14 cellular contexts compared by ENCODE assay signal in genomic region chr1:204478921-204479320, GRCh38. TPM values are rescaled to one million over a fixed set of nuclear protein-coding genes. Genes with fewer than 3 reads are reported as not detected.
DNase-seq lines count a peak whose midpoint lies in the region; ATAC-seq and TF ChIP-seq lines count a peak whose summit lies in the region.
"Had no signal": no experiment of that assay in that cellular context is flagged by ENCODE, and none has a peak within 500 bp of the region (broad histone marks: within the 10 kb centered on the region; RNA-seq: fewer than 3 reads in every experiment).

No MANE protein-coding gene starts in this region.

- peaks cover 0 to 30% (median 4%) of the 10 kb centered on the region in 11 experiments; a peak in 7 of 22 replicates for H3K36me3 ChIP-seq in BLaER1 treated with 17β-estradiol and CSF1 and Interleukin-3, amounts not matched to agents 10 nM and 100 nM
- peaks cover 0 to 5% (median 0%) of the 10 kb centered on the region in 6 donors for H3K36me3 ChIP-seq in spleen
- H3K36me3 ChIP-seq: ovary had no signal

- TF ChIP-seq POLR2A in spleen (IDR thresholded peaks at IDR 0.05), result no peak

- no peaks in the 10 kb centered on the region for H3K27me3 ChIP-seq in BLaER1 treated with 17β-estradiol and CSF1 and Interleukin-3, amounts not matched to agents 10 nM and 100 nM
- H3K27me3 ChIP-seq in layer of hippocampus (ENCODE audit: control insufficient read depth, insufficient read depth, low read length), result no peaks in the 10 kb centered on the region
- no peaks in the 10 kb centered on the region for H3K27me3 ChIP-seq in spleen (replicated peaks in 1 of 7)
- H3K27me3 ChIP-seq: ovary had no signal

- peak overlapping the region in 8 of 11 experiments; percentile 22 to 88 (median 84); a peak in 14 of 22 replicates for H3K9ac ChIP-seq in BLaER1 treated with 17β-estradiol and CSF1 and Interleukin-3, amounts not matched to agents 10 nM and 100 nM

- H3K4me1 ChIP-seq in BLaER1 treated with 17β-estradiol and CSF1 and Interleukin-3, amounts not matched to agents 10 nM and 100 nM, result peaks cover 96 to 100% (median 100%) of the 10 kb centered on the region in 10 experiments
- H3K4me1 ChIP-seq in spleen, result peaks cover 74 to 100% (median 95%) of the 10 kb centered on the region in 6 donors

- no peak for ATAC-seq in WTC11
- no peak for ATAC-seq in activated CD8-positive, alpha-beta T cell treated with anti-CD3 and anti-CD28 coated beads, Interleukin-2, amount 10 ng/mL, durations not matched to agents 7 days and 5 days

- TF ChIP-seq CTCF in WTC11 (IDR thresholded peaks at IDR 0.05) (no peak), spleen (IDR thresholded peaks at IDR 0.05 in 8 of 11, conservative IDR thresholded peaks at IDR 0.05 in 3 of 11) (no peak)

- H3K9me3 Mint-ChIP-seq in WTC11, result no peaks in the 10 kb centered on the region
- no peaks in the 10 kb centered on the region for H3K9me3 Mint-ChIP-seq in activated CD8-positive, alpha-beta T cell treated with anti-CD3 and anti-CD28 coated beads, Interleukin-2, amount 10 ng/mL, durations not matched to agents 7 days and 5 days (ENCODE audit: insufficient read depth)

- H3K4me3 Mint-ChIP-seq in WTC11, result no peak overlapping the region
- H3K4me3 Mint-ChIP-seq in activated CD8-positive, alpha-beta T cell treated with anti-CD3 and anti-CD28 coated beads, Interleukin-2, amount 10 ng/mL, durations not matched to agents 7 days and 5 days, result no peak overlapping the region

- peak overlapping the region; percentile 85 to 99 (median 93) for H3K4me2 ChIP-seq in BLaER1 treated with 17β-estradiol and CSF1 and Interleukin-3, amounts not matched to agents 10 nM and 100 nM

- POLR2A ChIA-PET in WTC11 (lab: Charles Lee), result interaction anchor here (0.8 to 1.2 kb wide), 2 partner anchors 12 to 16 kb away, joined by 3 read pairs; partner anchors contain the start of gene PIK3C2B
- POLR2A ChIA-PET in activated CD8-positive, alpha-beta T cell treated with anti-CD3 and anti-CD28 coated beads, Interleukin-2, amount 10 ng/mL, durations not matched to agents 7 days and 5 days (lab: Charles Lee), result interaction anchor here (2.8 kb wide), 1 partner anchor 15 kb away, joined by 18 read pairs; the partner anchor contains the start of gene PIK3C2B

- DNase-seq in WTC11 (ENCODE audit: low spot score) (no peak), spleen (no peak), KG1 (lab: John Stamatoyannopoulos, UW) (no peak), occipital lobe (lab: John Stamatoyannopoulos, UW) (no peak), DMS79 (lab: John Stamatoyannopoulos, UW) (no peak)
- no peak for DNase-seq in activated CD8-positive, alpha-beta T cell treated with anti-CD3 and anti-CD28 coated beads, Interleukin-2, amount 10 ng/mL, durations not matched to agents 7 days and 5 days
- DNase-seq: activated naive CD4-positive, alpha-beta T cell treated with Interleukin-2 at 50 U/mL for 16 hours; effector CD4-positive, alpha-beta T cell; mesendoderm; NCI-H187 treated with DMSO at 0.1 percent for 48 hours; NCI-H510A treated with DMSO at 0.1 percent for 48 hours; ovary had no signal

- peaks cover 0 to 15% (median 0%) of the 10 kb centered on the region in 11 experiments; a peak in 4 of 22 replicates for H4K20me1 ChIP-seq in BLaER1 treated with 17β-estradiol and CSF1 and Interleukin-3, amounts not matched to agents 10 nM and 100 nM

- no peak overlapping the region; a peak in 1 of 20 replicates for H3K4me3 ChIP-seq in BLaER1 treated with 17β-estradiol and CSF1 and Interleukin-3, amounts not matched to agents 10 nM and 100 nM
- no peak overlapping the region for H3K4me3 ChIP-seq in spleen
- H3K4me3 ChIP-seq: ovary had no signal

- 0 out of 2 replicates have a peak overlapping the region, but pooled peaks have one; percentile 8 for H3K27ac Mint-ChIP-seq in WTC11
- no peak overlapping the region for H3K27ac Mint-ChIP-seq in activated CD8-positive, alpha-beta T cell treated with anti-CD3 and anti-CD28 coated beads, Interleukin-2, amount 10 ng/mL, durations not matched to agents 7 days and 5 days

- peak overlapping the region in 10 of 11 experiments; percentile 24 to 98 (median 93); a peak in 20 of 22 replicates for H3K27ac ChIP-seq in BLaER1 treated with 17β-estradiol and CSF1 and Interleukin-3, amounts not matched to agents 10 nM and 100 nM
- peak overlapping the region; percentile 89 for H3K27ac ChIP-seq in layer of hippocampus (ENCODE audit: low read depth, low read length)
- peak overlapping the region in 5 of 8 donors; percentile 15 to 84 (median 80) for H3K27ac ChIP-seq in spleen
- H3K27ac ChIP-seq: ovary had no signal

- H3K9me3 ChIP-seq in BLaER1 treated with 17β-estradiol and CSF1 and Interleukin-3, amounts not matched to agents 10 nM and 100 nM (replicated peaks in 1 of 11), result no peaks in the 10 kb centered on the region
- H3K9me3 ChIP-seq in spleen, result no peaks in the 10 kb centered on the region
- H3K9me3 ChIP-seq: ovary had no signal

- H3K27me3 Mint-ChIP-seq in WTC11 (ENCODE audit: low read depth), result no peaks in the 10 kb centered on the region; the same call in 1 of the 2 replicates
- H3K27me3 Mint-ChIP-seq in activated CD8-positive, alpha-beta T cell treated with anti-CD3 and anti-CD28 coated beads, Interleukin-2, amount 10 ng/mL, durations not matched to agents 7 days and 5 days (ENCODE audit: low read depth), result no peaks in the 10 kb centered on the region

- 35 to 74% (median 68%) methylated on average over 2 of the region's 2 CpGs for WGBS in spleen, 5 donors

- intact Hi-C loops in spleen (cut with DNase I; ENCODE audit: low total_unique reads), result no loop called here

- H3K36me3 Mint-ChIP-seq in WTC11, result no peaks in the 10 kb centered on the region
- no peaks in the 10 kb centered on the region for H3K36me3 Mint-ChIP-seq in activated CD8-positive, alpha-beta T cell treated with anti-CD3 and anti-CD28 coated beads, Interleukin-2, amount 10 ng/mL, durations not matched to agents 7 days and 5 days (ENCODE audit: low read depth)

- CTCF ChIA-PET in WTC11 (lab: Charles Lee), result interaction anchor here (1.0 to 6.2 kb wide), 13 partner anchors 12 to 328 kb away, joined by 3 to 130 read pairs (median 7); partner anchors contain the start of genes GOLT1A, MDM4 and PIK3C2B
- CTCF ChIA-PET in activated CD8-positive, alpha-beta T cell treated with anti-CD3 and anti-CD28 coated beads, Interleukin-2, amount 10 ng/mL, durations not matched to agents 7 days and 5 days (lab: Charles Lee), result interaction anchor here (1.1 to 5.6 kb wide), 8 partner anchors 12 to 87 kb away, joined by 3 to 39 read pairs (median 10); partner anchors contain the start of gene PIK3C2B

- peaks cover 67% of the 10 kb centered on the region for H3K4me1 Mint-ChIP-seq in WTC11
- H3K4me1 Mint-ChIP-seq in activated CD8-positive, alpha-beta T cell treated with anti-CD3 and anti-CD28 coated beads, Interleukin-2, amount 10 ng/mL, durations not matched to agents 7 days and 5 days (ENCODE audit: low read depth), result peaks cover 36% of the 10 kb centered on the region

TF ChIP-seq in WTC11, 78 proteins besides CTCF, POLR2A, EP300 and RAD21:
- TF ChIP-seq EMX1 (CRISPR knock-in tag; IDR thresholded peaks at IDR 0.05), result no peak
- TF ChIP-seq ZNF416 (CRISPR knock-in tag; IDR thresholded peaks at IDR 0.05), result no peak
- no peak for TF ChIP-seq ZNF121 (CRISPR knock-in tag; IDR thresholded peaks at IDR 0.05)
- no peak for TF ChIP-seq NFATC4 (CRISPR knock-in tag; IDR thresholded peaks at IDR 0.05)
- no peak for TF ChIP-seq RORB (CRISPR knock-in tag; IDR thresholded peaks at IDR 0.05)
- TF ChIP-seq FOXK1 (CRISPR knock-in tag; IDR thresholded peaks at IDR 0.05), result no peak
- no peak for TF ChIP-seq ESRRA (CRISPR knock-in tag; IDR thresholded peaks at IDR 0.05; ENCODE audit: borderline replicate concordance)
- no peak for TF ChIP-seq NR3C1 (CRISPR knock-in tag; conservative IDR thresholded peaks at IDR 0.05; ENCODE audit: low read depth)

RNA-seq across cellular contexts. Expression of gene PIK3C2B, which starts 15.7 kb away (rescaled TPM):
- total RNA-seq in WTC11 (2021) (20.8 to 27.7 TPM (median 22.6 TPM) in 3 replicates), spleen (10 to 100 TPM; 45.8 to 72.2 (median 66.5) TPM), occipital lobe (31.0 TPM)
- 10 to 100 TPM in 2 of 3 donors, 1 to 10 TPM in 1; 9.5 to 22.4 (median 10.8) TPM for polyA plus RNA-seq in spleen
- total RNA-seq in activated CD8-positive, alpha-beta T cell treated with anti-CD3 and anti-CD28 coated beads, Interleukin-2, amount 10 ng/mL, durations not matched to agents 7 days and 5 days, result 10 to 100 TPM; 26.2 to 28.4 TPM

RNA-seq across cellular contexts. Expression of gene MDM4, which starts 37.3 kb away (rescaled TPM):
- 73.5 to 76.2 TPM (median 74.1 TPM) in 3 replicates for total RNA-seq in WTC11 (2021)
- total RNA-seq in spleen, result 100 to 1,000 TPM; 112 to 192 (median 163) TPM
- 10 to 100 TPM; 10.6 to 16.8 (median 13.8) TPM for polyA plus RNA-seq in spleen
- 10 to 100 TPM; 72.2 to 72.4 TPM for total RNA-seq in activated CD8-positive, alpha-beta T cell treated with anti-CD3 and anti-CD28 coated beads, Interleukin-2, amount 10 ng/mL, durations not matched to agents 7 days and 5 days
- 60.4 TPM for total RNA-seq in occipital lobe
